29 cellular contexts compared by ENCODE assay signal in genomic region chr22:44278234-44279058, GRCh38. TPM values are rescaled to one million over a fixed set of nuclear protein-coding genes. Genes with fewer than 3 reads are reported as not detected.
"Had no signal": no experiment of that assay in that cellular context is flagged by ENCODE, and none has a peak within 500 bp of the region (broad histone marks: within the 10 kb centered on the region; RNA-seq: fewer than 3 reads in every experiment).

No MANE protein-coding gene starts in this region.

- FAIRE-seq: astrocyte had no signal

- H3K27me3 ChIP-seq: MG63, SJCRH30 had no signal

- H3K27ac ChIP-seq: SJCRH30, VCaP had no signal

- DNase-seq: activated CD4-positive, alpha-beta memory T cell treated with anti-CD3 and anti-CD28 coated beads for 36 hours; activated CD4-positive, alpha-beta T cell treated with anti-CD3 and anti-CD28 coated beads, Interleukin-2, amount 10 ng/mL, durations not matched to agents 7 days and 5 days; activated CD4-positive, CD25-positive, alpha-beta regulatory T cell; activated CD8-positive, alpha-beta memory T cell treated with anti-CD3 and anti-CD28 coated beads for 24 hours; activated gamma-delta T cell; activated naive CD4-positive, alpha-beta T cell treated with anti-CD3 and anti-CD28 coated beads for 36 hours; activated T-cell treated with anti-CD3 and anti-CD28 coated beads for 4 hours; activated T-cell treated with anti-CD3 and anti-CD28 coated beads, Interleukin-2, amount 50 U/mL, for 48 hours; amygdala; MG63; MV-4-11; NCI-H1417 treated with DMSO at 0.1 percent for 48 hours; NCI-H1694; NCI-H2029; NCI-H2107; NCI-H2171 treated with DMSO at 0.1 percent for 48 hours; NCI-H510A; NK-92 treated with Interleukin-12 subunit alpha and Interleukin-12 subunit beta, amount 100 ng/mL, for 24 hours; OCI-M1; RPMI8226; SJCRH30; SK-N-SH; T-helper 1 cell had no signal

- H3K4me2 ChIP-seq: SK-N-SH had no signal

- H3K36me3 ChIP-seq: SJCRH30 had no signal

- H3K4me3 ChIP-seq: MG63, SJCRH30 had no signal

- ATAC-seq: activated T-helper 17 cell treated with anti-CD3 and anti-CD28 coated beads, Interleukin-2, amount 50 U/mL, for 72 hours; Panc1; Right ventricle myocardium inferior had no signal

- H3K9ac ChIP-seq: SK-N-SH had no signal

- H3K9me3 ChIP-seq: MG63, SJCRH30, SK-N-SH had no signal

- H3K4me1 ChIP-seq: SJCRH30 had no signal

RNA-seq across cellular contexts. Expression of gene SHISAL1, which starts 34.3 kb away (rescaled TPM):
- total RNA-seq: activated CD4-positive, alpha-beta memory T cell treated with anti-CD3 and anti-CD28 coated beads for 36 hours; activated CD4-positive, alpha-beta T cell treated with anti-CD3 and anti-CD28 coated beads, Interleukin-2, amount 10 ng/mL, durations not matched to agents 7 days and 5 days; activated naive CD4-positive, alpha-beta T cell treated with anti-CD3 and anti-CD28 coated beads for 36 hours; activated T-helper 17 cell treated with anti-CD3 and anti-CD28 coated beads, Interleukin-2, amount 50 U/mL, for 72 hours; SJCRH30; T-helper 2 cell treated with Interferon-gamma antibody and Interleukin-4, amounts not matched to agents 100 ng/mL and 5 ng/mL, for 36 hours had no signal
